In the genomic region with DNA sequence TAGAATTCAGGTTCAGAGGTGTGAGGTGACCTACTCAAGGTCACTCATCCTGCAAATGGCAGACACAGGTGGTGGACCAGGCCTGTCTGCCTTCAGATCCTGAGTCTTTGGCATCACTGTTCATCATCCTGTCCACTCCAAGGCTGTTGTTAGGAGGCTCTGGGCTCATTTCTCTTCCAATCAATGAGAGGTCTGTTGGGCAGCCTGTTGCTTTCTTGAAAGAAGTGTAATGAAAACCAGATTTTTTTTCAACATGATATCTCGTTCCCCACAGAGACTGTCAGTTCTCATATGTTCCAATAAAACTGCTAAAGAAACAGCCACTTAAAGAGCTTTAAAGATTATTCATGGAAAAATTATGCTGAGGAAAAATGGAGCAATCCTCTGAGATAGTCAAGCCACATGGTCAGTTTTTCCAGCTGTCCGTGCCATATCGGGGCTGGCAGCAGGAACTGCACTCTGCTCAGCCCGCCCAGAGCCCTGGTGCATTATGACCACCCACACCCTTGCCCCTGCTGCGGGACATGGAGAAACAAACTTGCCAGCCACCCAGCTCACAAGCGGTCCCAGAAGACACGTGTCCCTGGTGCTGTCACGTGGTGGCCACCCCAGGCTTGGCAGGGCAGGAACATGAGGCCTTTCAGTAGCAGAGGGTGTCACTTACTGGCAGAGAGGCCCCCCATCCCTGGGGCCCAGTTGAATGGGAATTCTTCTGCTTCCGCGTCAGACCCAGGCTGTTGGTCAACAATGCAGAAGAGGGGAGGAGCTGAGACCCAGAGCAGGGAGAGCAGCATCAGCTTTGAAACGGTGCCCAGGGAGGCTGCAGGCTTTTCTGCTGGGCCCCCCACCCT, we compare ENCODE assay signal across 9 cellular contexts.
DNase-seq lines count a peak whose midpoint lies in the region; ATAC-seq and TF ChIP-seq lines count a peak whose summit lies in the region.
"Had no signal": no experiment of that assay in that cellular context is flagged by ENCODE, and none has a peak within 500 bp of the region (broad histone marks: within the 10 kb centered on the region; RNA-seq: fewer than 3 reads in every experiment).

No MANE protein-coding gene starts in this region.

- ATAC-seq in stimulated activated naive B cell treated with anti-CD40 and anti-IgM and Interleukin-4, amounts not matched to agents 10 μg/mL and 1 μg/mL and 100 μg/mL, for 72 hours (replicated peaks) = no peak
- no peak for ATAC-seq in naive thymus-derived CD4-positive, alpha-beta T cell

- TF ChIP-seq CTCF in osteocyte (IDR thresholded peaks at IDR 0.05) = no peak

- H2AFZ ChIP-seq in ACC112 (ENCODE audit: low read length, unreplicated experiment) = peak overlapping the region; percentile 18

- H3K9me3 ChIP-seq in naive thymus-derived CD4-positive, alpha-beta T cell (ENCODE audit: control insufficient read depth in 2 of 3, low read length in 3 of 3) = no peaks in the 10 kb centered on the region

- no peaks in the 10 kb centered on the region for H3K27me3 ChIP-seq in ACC112 (ENCODE audit: insufficient read depth, low read length)
- H3K27me3 ChIP-seq in naive thymus-derived CD4-positive, alpha-beta T cell (ENCODE audit: control insufficient read depth in 2 of 2, insufficient read depth in 2 of 2, low read length in 2 of 2) = no peaks in the 10 kb centered on the region

- intact Hi-C loops in cardiac septum (cut with DNase I) = loop anchor here (2.0 to 5.0 kb wide), 3 partner anchors 63 to 164 kb away; a partner anchor contains a TSS
- intact Hi-C loops in naive thymus-derived CD4-positive, alpha-beta T cell (cut with micrococcal nuclease) = no loop called here
- intact Hi-C loops in activated CD4-positive, alpha-beta T cell treated with anti-CD3 and anti-CD28 coated beads, Interleukin-2, amount 10 ng/mL, durations not matched to agents 24 days and 14 days (cut with micrococcal nuclease) = no loop called here

- no peaks in the 10 kb centered on the region for H3K36me3 ChIP-seq in ACC112 (ENCODE audit: insufficient read depth, low read length)
- no peaks in the 10 kb centered on the region for H3K36me3 ChIP-seq in naive thymus-derived CD4-positive, alpha-beta T cell (ENCODE audit: control insufficient read depth in 2 of 3, insufficient read depth in 3 of 3, low read length in 3 of 3)

- H3K4me3 ChIP-seq in ACC112 (ENCODE audit: low read depth, low read length) = peak overlapping the region; percentile 38
- H3K4me3 ChIP-seq in naive thymus-derived CD4-positive, alpha-beta T cell (ENCODE audit: low read length) = no peak overlapping the region

- CTCF ChIA-PET in naive thymus-derived CD4-positive, alpha-beta T cell (lab: Charles Lee) = interaction anchor here (0.5 to 0.6 kb wide), 2 partner anchors 236 to 244 kb away, joined by 3 read pairs; no protein-coding TSS in a partner anchor

- H3K27ac Mint-ChIP-seq in osteocyte (ENCODE audit: unreplicated experiment) = peak overlapping the region; percentile 100
- H3K27ac Mint-ChIP-seq in stimulated activated naive B cell treated with anti-CD40 and anti-IgM and Interleukin-4, amounts not matched to agents 10 μg/mL and 1 μg/mL and 100 μg/mL, for 72 hours = no peak overlapping the region
- no peak overlapping the region for H3K27ac Mint-ChIP-seq in naive thymus-derived CD4-positive, alpha-beta T cell
- no peak overlapping the region for H3K27ac Mint-ChIP-seq in activated CD4-positive, alpha-beta T cell treated with anti-CD3 and anti-CD28 coated beads, Interleukin-2, amount 10 ng/mL, durations not matched to agents 24 days and 14 days

- DNase-seq in amniotic stem cell (lab: John Stamatoyannopoulos, UW) (peak; percentile 95), cardiac septum (ENCODE audit: low spot score) (peak; percentile 94), osteocyte (ENCODE audit: extremely low spot score, unreplicated experiment) (peak; percentile 94), NCI-H1436 (lab: John Stamatoyannopoulos, UW) (no peak)
- DNase-seq in stimulated activated naive B cell treated with anti-CD40 and anti-IgM and Interleukin-4, amounts not matched to agents 10 μg/mL and 1 μg/mL and 100 μg/mL, for 72 hours = no peak
- no peak for DNase-seq in naive thymus-derived CD4-positive, alpha-beta T cell
- DNase-seq in activated CD4-positive, alpha-beta T cell treated with anti-CD3 and anti-CD28 coated beads, Interleukin-2, amount 10 ng/mL, durations not matched to agents 24 days and 14 days = no peak

- no peaks in the 10 kb centered on the region for H3K79me2 ChIP-seq in ACC112 (ENCODE audit: control insufficient read depth, insufficient read depth, low read length, unreplicated experiment)

- H3K27me3 Mint-ChIP-seq in osteocyte (ENCODE audit: unreplicated experiment) = no peaks in the 10 kb centered on the region
- H3K27me3 Mint-ChIP-seq in stimulated activated naive B cell treated with anti-CD40 and anti-IgM and Interleukin-4, amounts not matched to agents 10 μg/mL and 1 μg/mL and 100 μg/mL, for 72 hours = no peaks in the 10 kb centered on the region
- peaks cover 0 to 7% (median 0%) of the 10 kb centered on the region in 5 donors for H3K27me3 Mint-ChIP-seq in naive thymus-derived CD4-positive, alpha-beta T cell
- H3K27me3 Mint-ChIP-seq in activated CD4-positive, alpha-beta T cell treated with anti-CD3 and anti-CD28 coated beads, Interleukin-2, amount 10 ng/mL, durations not matched to agents 24 days and 14 days = peaks cover 5% of the 10 kb centered on the region
- H3K27me3 Mint-ChIP-seq: memory B cell had no signal

- peaks cover 34% of the 10 kb centered on the region for H3K4me1 ChIP-seq in ACC112 (ENCODE audit: control insufficient read depth, insufficient read depth, low read length, unreplicated experiment)
- H3K4me1 ChIP-seq in naive thymus-derived CD4-positive, alpha-beta T cell (ENCODE audit: control insufficient read depth in 2 of 2, insufficient read depth in 2 of 2, low read length in 2 of 2) = no peaks in the 10 kb centered on the region

- H3K9me3 Mint-ChIP-seq in osteocyte (ENCODE audit: unreplicated experiment) = no peaks in the 10 kb centered on the region
- no peaks in the 10 kb centered on the region for H3K9me3 Mint-ChIP-seq in stimulated activated naive B cell treated with anti-CD40 and anti-IgM and Interleukin-4, amounts not matched to agents 10 μg/mL and 1 μg/mL and 100 μg/mL, for 72 hours
- H3K9me3 Mint-ChIP-seq in naive thymus-derived CD4-positive, alpha-beta T cell = peaks cover 0 to 1% (median 0%) of the 10 kb centered on the region in 11 donors
- H3K9me3 Mint-ChIP-seq in activated CD4-positive, alpha-beta T cell treated with anti-CD3 and anti-CD28 coated beads, Interleukin-2, amount 10 ng/mL, durations not matched to agents 24 days and 14 days = no peaks in the 10 kb centered on the region
- H3K9me3 Mint-ChIP-seq: memory B cell had no signal

- H3K4me3 Mint-ChIP-seq in osteocyte (ENCODE audit: unreplicated experiment) = peak overlapping the region; percentile 37
- H3K4me3 Mint-ChIP-seq in stimulated activated naive B cell treated with anti-CD40 and anti-IgM and Interleukin-4, amounts not matched to agents 10 μg/mL and 1 μg/mL and 100 μg/mL, for 72 hours = no peak overlapping the region
- no peak overlapping the region for H3K4me3 Mint-ChIP-seq in naive thymus-derived CD4-positive, alpha-beta T cell
- H3K4me3 Mint-ChIP-seq in activated CD4-positive, alpha-beta T cell treated with anti-CD3 and anti-CD28 coated beads, Interleukin-2, amount 10 ng/mL, durations not matched to agents 24 days and 14 days = no peak overlapping the region
- H3K4me3 Mint-ChIP-seq: memory B cell had no signal

- peaks cover 63% of the 10 kb centered on the region for H3K4me1 Mint-ChIP-seq in osteocyte (ENCODE audit: unreplicated experiment)
- H3K4me1 Mint-ChIP-seq in stimulated activated naive B cell treated with anti-CD40 and anti-IgM and Interleukin-4, amounts not matched to agents 10 μg/mL and 1 μg/mL and 100 μg/mL, for 72 hours = no peaks in the 10 kb centered on the region
- peaks cover 0 to 7% (median 0%) of the 10 kb centered on the region in 7 donors for H3K4me1 Mint-ChIP-seq in naive thymus-derived CD4-positive, alpha-beta T cell
- H3K4me1 Mint-ChIP-seq in activated CD4-positive, alpha-beta T cell treated with anti-CD3 and anti-CD28 coated beads, Interleukin-2, amount 10 ng/mL, durations not matched to agents 24 days and 14 days = peaks cover 3% of the 10 kb centered on the region

- no peaks in the 10 kb centered on the region for H3K36me3 Mint-ChIP-seq in osteocyte (ENCODE audit: unreplicated experiment)
- peaks cover 4 to 16% of the 10 kb centered on the region in 2 donors for H3K36me3 Mint-ChIP-seq in stimulated activated naive B cell treated with anti-CD40 and anti-IgM and Interleukin-4, amounts not matched to agents 10 μg/mL and 1 μg/mL and 100 μg/mL, for 72 hours
- peaks cover 0 to 6% (median 4%) of the 10 kb centered on the region in 5 donors for H3K36me3 Mint-ChIP-seq in naive thymus-derived CD4-positive, alpha-beta T cell
- H3K36me3 Mint-ChIP-seq in activated CD4-positive, alpha-beta T cell treated with anti-CD3 and anti-CD28 coated beads, Interleukin-2, amount 10 ng/mL, durations not matched to agents 24 days and 14 days (ENCODE audit: low read depth) = no peaks in the 10 kb centered on the region

- POLR2A ChIA-PET in naive thymus-derived CD4-positive, alpha-beta T cell (lab: Charles Lee) = no interaction called here

- peak overlapping the region; percentile 86 for H3K27ac ChIP-seq in ACC112 (ENCODE audit: low read depth, low read length)
- H3K27ac ChIP-seq in naive thymus-derived CD4-positive, alpha-beta T cell (ENCODE audit: low read depth, low read length) = no peak overlapping the region

Comparison
In these comparisons a context has a peak if more than half of its experiments do, and no peak if none do; other contexts are left out.
1. DNase-seq: peak in amniotic stem cell (single experiment), cardiac septum (single experiment) and osteocyte (single experiment); none in stimulated activated naive B cell treated with anti-CD40 and anti-IgM and Interleukin-4, amounts not matched to agents 10 μg/mL and 1 μg/mL and 100 μg/mL, for 72 hours (single experiment), NCI-H1436 (single experiment), naive thymus-derived CD4-positive, alpha-beta T cell (0 of 9) and activated CD4-positive, alpha-beta T cell treated with anti-CD3 and anti-CD28 coated beads, Interleukin-2, amount 10 ng/mL, durations not matched to agents 24 days and 14 days (single experiment).